ENCODE assay signal across 12 cellular contexts in the genomic region with DNA sequence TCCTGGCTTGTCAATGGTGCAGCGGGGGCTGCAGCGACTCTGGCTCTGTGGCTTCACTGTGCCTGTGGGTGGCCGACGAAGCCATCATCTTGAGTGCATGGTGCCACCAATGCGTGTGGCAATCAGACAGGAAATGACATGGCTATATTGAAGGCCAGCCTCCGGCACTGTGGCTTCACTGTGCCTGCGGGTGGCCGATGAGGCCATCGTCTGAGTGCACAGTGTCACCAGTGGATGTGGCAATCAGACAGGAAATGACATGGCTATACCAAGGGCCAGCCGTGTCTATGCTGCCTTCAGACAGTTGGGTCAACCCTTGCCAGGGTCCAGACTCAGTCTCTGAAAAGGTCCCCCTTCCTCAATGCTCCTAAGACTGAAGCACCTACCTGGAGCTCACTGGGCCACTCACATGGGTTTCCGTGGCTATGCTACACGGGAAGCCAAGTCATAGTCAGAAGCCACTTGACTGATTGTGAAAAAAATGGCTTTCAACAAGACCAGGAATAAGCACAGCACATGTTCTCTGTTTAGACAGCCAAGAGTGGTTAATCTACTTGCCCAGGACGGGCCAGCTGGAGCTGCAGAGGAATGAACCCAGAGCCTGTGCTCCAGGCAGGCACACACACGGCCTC.
A peak's percentile ranks its signal among the peaks of the same experiment; 100 is the strongest.
DNase-seq lines count a peak whose midpoint lies in the region; ATAC-seq, FAIRE-seq and TF ChIP-seq lines count a peak whose summit lies in the region.
"Had no signal": no experiment of that assay in that cellular context is flagged by ENCODE, and none has a peak within 500 bp of the region (broad histone marks: within the 10 kb centered on the region; RNA-seq: fewer than 3 reads in every experiment).

No MANE protein-coding gene starts in this region.

- H3K4me3 ChIP-seq in CD8-positive, alpha-beta T cell (ENCODE audit: low read depth, low read length), result no peak overlapping the region
- H3K4me3 ChIP-seq: tibial artery had no signal

- CTCF ChIA-PET in CD8-positive, alpha-beta T cell (lab: Charles Lee), result interaction anchor here (0.5 kb wide), 1 partner anchor 42 kb away, joined by 3 read pairs; no protein-coding TSS in a partner anchor

- peaks cover 3% of the 10 kb centered on the region for H3K36me3 Mint-ChIP-seq in CD8-positive, alpha-beta T cell
- peaks cover 3% of the 10 kb centered on the region for H3K36me3 Mint-ChIP-seq in activated T-cell treated with anti-CD3 and anti-CD28 coated beads, Interleukin-2, amount 50 U/mL, for 24 hours (ENCODE audit: low read depth)
- H3K36me3 Mint-ChIP-seq in natural killer cell, result no peaks in the 10 kb centered on the region
- H3K36me3 Mint-ChIP-seq: mesothelial cell of epicardium had no signal

- POLR2A ChIA-PET in CD8-positive, alpha-beta T cell (lab: Charles Lee), result no interaction called here

- no peak for ATAC-seq in CD8-positive, alpha-beta T cell
- ATAC-seq in natural killer cell, result peak in 2 of 3 donors; percentile 81 to 82

- peaks cover 6% of the 10 kb centered on the region for H3K9me3 Mint-ChIP-seq in CD8-positive, alpha-beta T cell
- H3K9me3 Mint-ChIP-seq in activated T-cell treated with anti-CD3 and anti-CD28 coated beads, Interleukin-2, amount 50 U/mL, for 24 hours, result peaks cover 6% of the 10 kb centered on the region
- peaks cover 0 to 8% of the 10 kb centered on the region in 2 donors for H3K9me3 Mint-ChIP-seq in natural killer cell

- DNase-seq in CD8-positive, alpha-beta T cell, result peak in 1 of 7 experiments; percentile 52
- peak; percentile 36 for DNase-seq in activated T-cell treated with anti-CD3 and anti-CD28 coated beads, Interleukin-2, amount 50 U/mL, for 24 hours
- DNase-seq in natural killer cell (no peak), GOT3 (lab: John Stamatoyannopoulos, UW) (no peak), A172 (ENCODE audit: low spot score) (no peak), posterior cingulate gyrus (no peak), GM12892 (ENCODE audit: insufficient read length) (no peak)
- DNase-seq: cerebellar nuclear complex, tibial artery had no signal

- no peak for FAIRE-seq in GM12892 (lab: Jason Lieb, UNC)

- no peaks in the 10 kb centered on the region for H3K27me3 ChIP-seq in CD8-positive, alpha-beta T cell (ENCODE audit: insufficient read depth, low read length)
- H3K27me3 ChIP-seq: tibial artery had no signal

- H3K4me1 Mint-ChIP-seq in CD8-positive, alpha-beta T cell (ENCODE audit: low read depth), result peaks cover 58% of the 10 kb centered on the region
- H3K4me1 Mint-ChIP-seq in activated T-cell treated with anti-CD3 and anti-CD28 coated beads, Interleukin-2, amount 50 U/mL, for 24 hours (ENCODE audit: low read depth), result peaks cover 55% of the 10 kb centered on the region
- peaks cover 30 to 38% of the 10 kb centered on the region in 2 donors for H3K4me1 Mint-ChIP-seq in natural killer cell

- no peaks in the 10 kb centered on the region for H3K9me3 ChIP-seq in CD8-positive, alpha-beta T cell (ENCODE audit: low read length)
- peaks cover 20% of the 10 kb centered on the region for H3K9me3 ChIP-seq in KOPT-K1 (ENCODE audit: insufficient read depth, low read length, poor library complexity, severe bottlenecking)
- H3K9me3 ChIP-seq: tibial artery had no signal

- intact Hi-C loops in CD8-positive, alpha-beta T cell (cut with DNase I, micrococcal nuclease), result loop anchor here in 1 of 2 experiments (5.0 kb wide), 1 partner anchor 91 kb away; no protein-coding TSS in a partner anchor
- intact Hi-C loops in natural killer cell (cut with micrococcal nuclease), result no loop called here
- intact Hi-C loops in posterior cingulate gyrus (cut with DNase I), result no loop called here

- no peaks in the 10 kb centered on the region for H3K36me3 ChIP-seq in CD8-positive, alpha-beta T cell (ENCODE audit: insufficient read depth, low read length)
- no peaks in the 10 kb centered on the region for H3K36me3 ChIP-seq in KOPT-K1 (ENCODE audit: insufficient read depth, low read length)
- H3K36me3 ChIP-seq: tibial artery had no signal

- no peaks in the 10 kb centered on the region for H3K27me3 Mint-ChIP-seq in CD8-positive, alpha-beta T cell (ENCODE audit: low read depth)
- H3K27me3 Mint-ChIP-seq in activated T-cell treated with anti-CD3 and anti-CD28 coated beads, Interleukin-2, amount 50 U/mL, for 24 hours, result peaks cover 36% of the 10 kb centered on the region
- H3K27me3 Mint-ChIP-seq in natural killer cell (ENCODE audit: low read depth in 2 of 2), result peaks cover 10 to 17% of the 10 kb centered on the region in 2 donors

- TF ChIP-seq CTCF in CD8-positive, alpha-beta T cell (IDR thresholded peaks at IDR 0.05), result no peak
- TF ChIP-seq CTCF in natural killer cell (IDR thresholded peaks at IDR 0.05), result no peak

- H3K27ac Mint-ChIP-seq in CD8-positive, alpha-beta T cell, result no peak overlapping the region
- no peak overlapping the region for H3K27ac Mint-ChIP-seq in activated T-cell treated with anti-CD3 and anti-CD28 coated beads, Interleukin-2, amount 50 U/mL, for 24 hours
- H3K27ac Mint-ChIP-seq in natural killer cell, result peak overlapping the region in 1 of 2 donors; percentile 81
- H3K27ac Mint-ChIP-seq: mesothelial cell of epicardium had no signal

- no peak overlapping the region for H3K27ac ChIP-seq in CD8-positive, alpha-beta T cell (ENCODE audit: low read depth, low read length)
- peak overlapping the region; percentile 90 for H3K27ac ChIP-seq in KOPT-K1 (ENCODE audit: low read depth, low read length, poor library complexity, severe bottlenecking)
- H3K27ac ChIP-seq: tibial artery, VCaP had no signal

- peak overlapping the region; percentile 1 for H3K4me3 Mint-ChIP-seq in CD8-positive, alpha-beta T cell
- H3K4me3 Mint-ChIP-seq in activated T-cell treated with anti-CD3 and anti-CD28 coated beads, Interleukin-2, amount 50 U/mL, for 24 hours, result no peak overlapping the region
- H3K4me3 Mint-ChIP-seq in natural killer cell, result no peak overlapping the region
- H3K4me3 Mint-ChIP-seq: mesothelial cell of epicardium had no signal

- TF ChIP-seq POLR2A in GM12892 (IDR thresholded peaks at IDR 0.05; ENCODE audit: low read depth, low read length), result no peak

- H3K4me1 ChIP-seq in CD8-positive, alpha-beta T cell (ENCODE audit: insufficient read depth, low read length), result peaks cover 42% of the 10 kb centered on the region
